In genomic region chr2:127309468-127309867, GRCh38 we compare ENCODE assay signal across 8 cellular contexts.
"Had no signal": no experiment of that assay in that cellular context is flagged by ENCODE, and none has a peak within 500 bp of the region (broad histone marks: within the 10 kb centered on the region; RNA-seq: fewer than 3 reads in every experiment).

No MANE protein-coding gene starts in this region.

- H3K4me3 ChIP-seq: GM12878 had no signal

- DNase-seq: GDM1, GF-D8 had no signal

- FAIRE-seq: G401.6, GM12878, GM12891, GM12892, GM18507, GM19239 had no signal

- ATAC-seq: GM12878 had no signal
